8 cellular contexts compared by ENCODE assay signal in genomic region chr14:31561155-31561846, GRCh38. TPM values are rescaled to one million over a fixed set of nuclear protein-coding genes. Genes with fewer than 3 reads are reported as not detected.
DNase-seq lines count a peak whose midpoint lies in the region; ATAC-seq and TF ChIP-seq lines count a peak whose summit lies in the region.

Gene NUBPL (plus strand): TSS chr14:31561404. CDS start chr14:31561440, 36 bp downstream.

- peak; percentile 93 for DNase-seq in BE2C
- DNase-seq in GM19240 (ENCODE audit: insufficient read length, low spot score), result peak; percentile 86
- DNase-seq in NCI-H526 (lab: John Stamatoyannopoulos, UW), result peak; percentile 74 to 92
- peak; percentile 97 for DNase-seq in activated CD4-positive, alpha-beta T cell treated with anti-CD3 and anti-CD28 coated beads, Interleukin-2, amount 10 ng/mL, durations not matched to agents 7 days and 5 days
- DNase-seq in dedifferentiated amniotic fluid mesenchymal stem cell (ENCODE audit: extremely low spot score), result peak; percentile 95
- peak; percentile 97 for DNase-seq in left lobe of liver (ENCODE audit: low spot score)
- peak; percentile 93 for DNase-seq in stimulated activated CD4-positive, alpha-beta T cell treated with anti-CD3 and anti-CD28 coated beads, Interleukin-2, amount 100 ng/mL, for 4 hours (ENCODE audit: low read depth)

- H3K27me3 Mint-ChIP-seq in activated CD4-positive, alpha-beta T cell treated with anti-CD3 and anti-CD28 coated beads, Interleukin-2, amount 10 ng/mL, durations not matched to agents 7 days and 5 days, result peaks cover 10% of the 10 kb centered on the region

- no peaks in the 10 kb centered on the region for H3K4me1 ChIP-seq in BE2C

- H3K4me3 Mint-ChIP-seq in activated CD4-positive, alpha-beta T cell treated with anti-CD3 and anti-CD28 coated beads, Interleukin-2, amount 10 ng/mL, durations not matched to agents 7 days and 5 days, result peak within 1 kb of the TSS; percentile 96

- peaks cover 3% of the 10 kb centered on the region; the same call in 1 of the 2 replicates for H3K27me3 ChIP-seq in BE2C

- H3K9me3 Mint-ChIP-seq in activated CD4-positive, alpha-beta T cell treated with anti-CD3 and anti-CD28 coated beads, Interleukin-2, amount 10 ng/mL, durations not matched to agents 7 days and 5 days, result no peaks in the 10 kb centered on the region

- H3K36me3 Mint-ChIP-seq in activated CD4-positive, alpha-beta T cell treated with anti-CD3 and anti-CD28 coated beads, Interleukin-2, amount 10 ng/mL, durations not matched to agents 7 days and 5 days (ENCODE audit: low read depth), result no peaks in the 10 kb centered on the region

- CTCF ChIA-PET in activated CD4-positive, alpha-beta T cell treated with anti-CD3 and anti-CD28 coated beads, Interleukin-2, amount 10 ng/mL, durations not matched to agents 7 days and 5 days (lab: Charles Lee), result no interaction called here

- POLR2A ChIA-PET in activated CD4-positive, alpha-beta T cell treated with anti-CD3 and anti-CD28 coated beads, Interleukin-2, amount 10 ng/mL, durations not matched to agents 7 days and 5 days (lab: Charles Lee), result interaction anchor here (0.6 to 0.9 kb wide), 2 partner anchors 12 to 185 kb away, joined by 4 read pairs; no protein-coding TSS in a partner anchor

- no peaks in the 10 kb centered on the region for H3K9me3 ChIP-seq in BE2C

- peak within 1 kb of the TSS; percentile 96 for H3K4me3 ChIP-seq in BE2C (ENCODE audit: low read depth, low read length)

- H3K36me3 ChIP-seq in BE2C, result no peaks in the 10 kb centered on the region

- H3K27ac Mint-ChIP-seq in activated CD4-positive, alpha-beta T cell treated with anti-CD3 and anti-CD28 coated beads, Interleukin-2, amount 10 ng/mL, durations not matched to agents 7 days and 5 days, result peak within 1 kb of the TSS; percentile 98

- TF ChIP-seq CTCF in BE2C (IDR thresholded peaks at IDR 0.05; ENCODE audit: low read depth, low read length), result no peak

- H3K4me1 Mint-ChIP-seq in activated CD4-positive, alpha-beta T cell treated with anti-CD3 and anti-CD28 coated beads, Interleukin-2, amount 10 ng/mL, durations not matched to agents 7 days and 5 days, result peaks cover 25% of the 10 kb centered on the region

- ATAC-seq in HG03460 (IDR thresholded peaks at IDR 0.05; ENCODE audit: unreplicated experiment) (peak; percentile 95), left lobe of liver (peak; percentile 98)

RNA-seq across cellular contexts. Expression of gene NUBPL, which starts in this region (rescaled TPM):
- polyA plus RNA-seq in BE2C (2012; ENCODE audit: insufficient read depth, insufficient read length, low read depth), result 7.4 TPM
- total RNA-seq in activated CD4-positive, alpha-beta T cell treated with anti-CD3 and anti-CD28 coated beads, Interleukin-2, amount 10 ng/mL, durations not matched to agents 7 days and 5 days, result 1 to 10 TPM; 4.8 to 6.4 TPM
- total RNA-seq in left lobe of liver, result 7.2 TPM

Comparison
In these comparisons a context has a peak if more than half of its experiments do, and no peak if none do; other contexts are left out.
1. Peak in every context shown above with its lines: DNase-seq, ATAC-seq and H3K4me3 ChIP-seq.